ENCODE assay signal across 18 cellular contexts in genomic region chr9:38294130-38294529, GRCh38.
"Had no signal": no experiment of that assay in that cellular context is flagged by ENCODE, and none has a peak within 500 bp of the region (broad histone marks: within the 10 kb centered on the region; RNA-seq: fewer than 3 reads in every experiment).

No MANE protein-coding gene starts in this region.

- H3K27me3 ChIP-seq: gastroesophageal sphincter, pancreas, spleen had no signal

- H3K36me3 ChIP-seq: gastroesophageal sphincter, pancreas, spleen had no signal

- H3K4me1 ChIP-seq: pancreas, spleen had no signal

- H3K27ac ChIP-seq: gastroesophageal sphincter, pancreas, psoas muscle, spleen had no signal

- H3K4me3 ChIP-seq: gastroesophageal sphincter, pancreas, psoas muscle, spleen had no signal

- DNase-seq: endodermal cell; erythroblast; glutamatergic neuron; mammary epithelial cell; occipital lobe; pancreas; psoas muscle; retina; spleen; stimulated activated CD4-positive, alpha-beta T cell treated with anti-CD3 and anti-CD28 coated beads, Interleukin-15, amount 100 ng/mL, for 24 hours; stimulated activated CD4-positive, alpha-beta T cell treated with anti-CD3 and anti-CD28 coated beads, Interleukin-1b, Interleukin-23, amount 100 ng/mL, for 48 hours; stimulated activated CD4-positive, alpha-beta T cell treated with anti-CD3 and anti-CD28 coated beads, Interleukin-4, amount 100 ng/mL, for 24 hours; trophoblast cell had no signal

- H3K9me3 ChIP-seq: gastroesophageal sphincter, pancreas, psoas muscle, spleen had no signal

- ATAC-seq: gastroesophageal sphincter; left lobe of liver; natural killer cell treated with Interleukin-12 subunit alpha and Interleukin-12 subunit beta and Interleukin-15 and Interleukin-18, amount 100 ng/mL, for 72 hours; pancreas; psoas muscle; sciatic nerve; stimulated activated memory B cell treated with anti-CD40 and anti-IgM and Interleukin-4, amounts not matched to agents 10 μg/mL and 1 μg/mL and 100 μg/mL, for 72 hours had no signal
